20 cellular contexts compared by ENCODE assay signal in the genomic region with DNA sequence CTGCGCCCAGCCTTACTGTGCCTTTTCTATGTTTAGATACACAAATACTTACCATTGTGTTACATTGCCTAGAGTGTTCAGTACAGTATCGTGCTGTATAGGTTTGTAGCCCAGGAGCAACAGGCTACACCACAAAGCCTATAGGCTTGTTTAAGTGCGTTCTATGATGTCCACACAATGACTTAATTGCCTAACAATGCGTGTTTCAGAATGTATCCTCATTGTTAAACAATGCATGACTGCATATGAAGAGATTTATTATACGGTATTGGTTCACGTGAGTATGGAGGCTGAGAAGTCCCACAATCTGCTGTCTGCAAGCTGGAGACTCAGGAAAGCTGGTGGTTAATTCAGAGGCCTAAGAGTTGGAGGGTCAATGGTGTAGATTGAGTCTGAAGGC. TPM values are rescaled to one million over a fixed set of nuclear protein-coding genes. Genes with fewer than 3 reads are reported as not detected.
DNase-seq lines count a peak whose midpoint lies in the region; ATAC-seq and TF ChIP-seq lines count a peak whose summit lies in the region.
"Had no signal": no experiment of that assay in that cellular context is flagged by ENCODE, and none has a peak within 500 bp of the region (broad histone marks: within the 10 kb centered on the region; RNA-seq: fewer than 3 reads in every experiment).

No MANE protein-coding gene starts in this region.

- CTCF ChIA-PET in CD4-positive, alpha-beta memory T cell (lab: Charles Lee; ENCODE audit: partially characterized antibody): interaction anchor here (1.2 to 1.5 kb wide), 2 partner anchors 45 to 128 kb away, joined by 3 to 4 read pairs; no protein-coding TSS in a partner anchor
- CTCF ChIA-PET in T-cell (lab: Charles Lee): no interaction called here

- H3K36me3 ChIP-seq in CD4-positive, alpha-beta memory T cell (ENCODE audit: insufficient read depth, low read length): no peaks in the 10 kb centered on the region
- no peaks in the 10 kb centered on the region for H3K36me3 ChIP-seq in HAP-1 (replicated peaks)
- no peaks in the 10 kb centered on the region for H3K36me3 ChIP-seq in neural progenitor cell
- H3K36me3 ChIP-seq: BE2C had no signal

- no peak overlapping the region for H3K4me3 ChIP-seq in CD4-positive, alpha-beta memory T cell (ENCODE audit: low read length in 2 of 2)
- H3K4me3 ChIP-seq in HAP-1: no peak overlapping the region
- H3K4me3 ChIP-seq in neural progenitor cell: no peak overlapping the region
- H3K4me3 ChIP-seq: GM23248 had no signal

- no peak for DNase-seq in CD4-positive, alpha-beta memory T cell
- DNase-seq in HAP-1 (ENCODE audit: low spot score in 2 of 2) (peak; percentile 33 to 65), T-cell (no peak), globus pallidus (ENCODE audit: low spot score) (no peak), neural progenitor cell (ENCODE audit: low spot score) (no peak)
- DNase-seq in activated CD8-positive, alpha-beta memory T cell treated with anti-CD3 and anti-CD28 coated beads, Interleukin-2, amount 50 U/mL, for 48 hours: no peak
- DNase-seq: ACHN; BE2C; Calu3; CD8-positive, alpha-beta T cell; DMS 273 treated with DMSO at 0.1 percent for 48 hours; DMS53; DND-41; GDM1; GM23248; HFFc6; KG1 had no signal

- POLR2A ChIA-PET in CD4-positive, alpha-beta memory T cell (lab: Charles Lee; ENCODE audit: partially characterized antibody): interaction anchor here (1.1 kb wide), 1 partner anchor 45 kb away, joined by 3 read pairs; no protein-coding TSS in a partner anchor
- POLR2A ChIA-PET in T-cell (lab: Charles Lee): no interaction called here

- no peak overlapping the region for H3K27ac ChIP-seq in CD4-positive, alpha-beta memory T cell (ENCODE audit: low read depth, low read length)
- H3K27ac ChIP-seq in neural progenitor cell: no peak overlapping the region
- H3K27ac ChIP-seq: GM23248 had no signal

- H3K4me2 ChIP-seq in neural progenitor cell: no peak overlapping the region

- H3K9me3 Mint-ChIP-seq in CD4-positive, alpha-beta memory T cell: peaks cover 0 to 8% (median 6%) of the 10 kb centered on the region in 8 donors
- H3K9me3 Mint-ChIP-seq in T-cell (peaks cover 4 to 6% (median 5%) of the 10 kb centered on the region in 3 donors), neural progenitor cell (peaks cover 14% of the 10 kb centered on the region)
- H3K9me3 Mint-ChIP-seq: HFFc6 had no signal

- peak overlapping the region in 4 of 7 donors; percentile 25 to 72 (median 66) for H3K27ac Mint-ChIP-seq in CD4-positive, alpha-beta memory T cell
- H3K27ac Mint-ChIP-seq in T-cell: peak overlapping the region; percentile 8 to 22
- no peak overlapping the region for H3K27ac Mint-ChIP-seq in neural progenitor cell
- H3K27ac Mint-ChIP-seq: CD14-positive monocyte; CD8-positive, alpha-beta T cell; HFFc6 had no signal

- no peaks in the 10 kb centered on the region for H3F3A ChIP-seq in neural progenitor cell (ENCODE audit: low read depth)

- no peak overlapping the region for H3K4me3 Mint-ChIP-seq in CD4-positive, alpha-beta memory T cell
- no peak overlapping the region for H3K4me3 Mint-ChIP-seq in T-cell
- no peak overlapping the region for H3K4me3 Mint-ChIP-seq in neural progenitor cell
- H3K4me3 Mint-ChIP-seq: CD14-positive monocyte; CD8-positive, alpha-beta T cell; HFFc6 had no signal

- peaks cover 2 to 3% of the 10 kb centered on the region in 2 donors for H3K36me3 Mint-ChIP-seq in CD4-positive, alpha-beta memory T cell
- H3K36me3 Mint-ChIP-seq in T-cell: peaks cover 4% of the 10 kb centered on the region
- H3K36me3 Mint-ChIP-seq in neural progenitor cell: no peaks in the 10 kb centered on the region
- H3K36me3 Mint-ChIP-seq: CD14-positive monocyte; CD8-positive, alpha-beta T cell had no signal

- intact Hi-C loops in CD4-positive, alpha-beta memory T cell (cut with micrococcal nuclease): no loop called here

- peaks cover 0 to 9% of the 10 kb centered on the region in 2 donors for H3K9me3 ChIP-seq in CD4-positive, alpha-beta memory T cell (ENCODE audit: control insufficient read depth in 1 of 2, low read length in 2 of 2)
- H3K9me3 ChIP-seq in HAP-1 (no peaks in the 10 kb centered on the region; the same call in 1 of the 2 replicates), neural progenitor cell (ENCODE audit: low read depth) (peaks cover 10% of the 10 kb centered on the region)
- H3K9me3 ChIP-seq: BE2C had no signal

- peaks cover 27 to 52% (median 33%) of the 10 kb centered on the region in 4 donors for H3K4me1 Mint-ChIP-seq in CD4-positive, alpha-beta memory T cell
- H3K4me1 Mint-ChIP-seq in T-cell: peaks cover 36 to 46% (median 45%) of the 10 kb centered on the region in 3 donors
- peaks cover 2% of the 10 kb centered on the region for H3K4me1 Mint-ChIP-seq in neural progenitor cell

- TF ChIP-seq CTCF in neural progenitor cell (IDR thresholded peaks at IDR 0.05): no peak

- H4K20me1 ChIP-seq in neural progenitor cell (ENCODE audit: low read depth): no peaks in the 10 kb centered on the region

- H3K27me3 ChIP-seq in CD4-positive, alpha-beta memory T cell (ENCODE audit: insufficient read depth, low read length): no peaks in the 10 kb centered on the region
- no peaks in the 10 kb centered on the region for H3K27me3 ChIP-seq in HAP-1 (ENCODE audit: low read depth)
- H3K27me3 ChIP-seq in neural progenitor cell: no peaks in the 10 kb centered on the region
- H3K27me3 ChIP-seq: BE2C had no signal

- no peaks in the 10 kb centered on the region for H3K79me2 ChIP-seq in neural progenitor cell (ENCODE audit: low read depth)

- H2AFZ ChIP-seq in neural progenitor cell (replicated peaks): no peak overlapping the region
- H2AFZ ChIP-seq: GM23248 had no signal

- no peaks in the 10 kb centered on the region for H3K27me3 Mint-ChIP-seq in CD4-positive, alpha-beta memory T cell
- H3K27me3 Mint-ChIP-seq in T-cell (no peaks in the 10 kb centered on the region), neural progenitor cell (ENCODE audit: insufficient read depth, low read depth) (peaks cover 4% of the 10 kb centered on the region)

- ATAC-seq in T-cell (replicated peaks in 1 of 4) (no peak), esophagus mucosa (peak; percentile 42)
- ATAC-seq: CD8-positive, alpha-beta T cell; HCT116 had no signal

- peaks cover 36% of the 10 kb centered on the region for H3K4me1 ChIP-seq in CD4-positive, alpha-beta memory T cell (ENCODE audit: insufficient read depth, low read length)
- H3K4me1 ChIP-seq in HAP-1 (no peaks in the 10 kb centered on the region; the same call in 1 of the 2 replicates), neural progenitor cell (no peaks in the 10 kb centered on the region)
- H3K4me1 ChIP-seq: BE2C had no signal

- H3K9ac ChIP-seq in neural progenitor cell: no peak overlapping the region
- H3K9ac ChIP-seq: GM23248 had no signal

- in situ Hi-C loops in HAP-1 (cut with MboI; ENCODE audit: low sequenced_read_pairs): no loop called here

RNA-seq across cellular contexts. Expression of a gene that starts 46.1 kb away (rescaled TPM):
- total RNA-seq in CD4-positive, alpha-beta memory T cell: 100 to 1,000 TPM; 256 to 270 TPM
- polyA plus RNA-seq in CD4-positive, alpha-beta memory T cell: 100 to 1,000 TPM; 223 to 336 TPM
- total RNA-seq in T-cell (100 to 1,000 TPM; 185 to 220 (median 199) TPM), esophagus mucosa (5.6 TPM), neural progenitor cell (ENCODE audit: low replicate concordance) (6.1 and 8.0 TPM in 2 replicates)
- polyA plus RNA-seq: GM23248 had no signal

Comparison
In these comparisons a context has a peak if more than half of its experiments do, and no peak if none do; other contexts are left out.
1. DNase-seq: peak in HAP-1 (2 of 2); none in CD4-positive, alpha-beta memory T cell (0 of 5), T-cell (0 of 34), activated CD8-positive, alpha-beta memory T cell treated with anti-CD3 and anti-CD28 coated beads, Interleukin-2, amount 50 U/mL, for 48 hours (single experiment), globus pallidus (single experiment) and neural progenitor cell (single experiment).
2. RNA of a gene that starts 46.1 kb away (total RNA-seq): 256 to 270 TPM in CD4-positive, alpha-beta memory T cell and 185 to 220 TPM in T-cell; 6.1 to 8.0 TPM in neural progenitor cell and 5.6 TPM in esophagus mucosa (single experiment); every median in the first group is over 10 times any median in the second.